ENCODE assay signal across 9 cellular contexts in genomic region chr18:902179-902718, GRCh38. TPM values are rescaled to one million over a fixed set of nuclear protein-coding genes. Genes with fewer than 3 reads are reported as not detected.
DNase-seq lines count a peak whose midpoint lies in the region; FAIRE-seq and TF ChIP-seq lines count a peak whose summit lies in the region.
"Had no signal": no experiment of that assay in that cellular context is flagged by ENCODE, and none has a peak within 500 bp of the region (broad histone marks: within the 10 kb centered on the region; RNA-seq: fewer than 3 reads in every experiment).

No MANE protein-coding gene starts in this region.

- no peak for FAIRE-seq in kidney (lab: Jason Lieb, UNC)

- TF ChIP-seq CTCF in Calu3 (IDR thresholded peaks at IDR 0.05; ENCODE audit: unreplicated experiment) (no peak), kidney (IDR thresholded peaks at IDR 0.05; ENCODE audit: borderline replicate concordance, extremely low read depth, insufficient read depth) (peak; percentile 21)

- intact Hi-C loops in Calu3 (cut with micrococcal nuclease; ENCODE audit: unreplicated experiment), result loop anchor here (1.0 kb wide), 1 partner anchor 59 kb away; no protein-coding TSS in a partner anchor
- intact Hi-C loops in kidney (cut with DNase I), result no loop called here

- no peaks in the 10 kb centered on the region for H3K79me2 ChIP-seq in Karpas-422 (ENCODE audit: low read length)

- H3K4me1 ChIP-seq in Karpas-422 (ENCODE audit: low read length) (no peaks in the 10 kb centered on the region), kidney (ENCODE audit: control insufficient read depth in 1 of 2, insufficient read depth in 1 of 2, low read depth in 1 of 2, low read length in 2 of 2) (peaks cover 0 to 9% of the 10 kb centered on the region in 2 donors)

- POLR2A ChIA-PET in HEK293T (lab: Yijun Ruan, JAX), result no interaction called here

- H2AFZ ChIP-seq in Karpas-422 (ENCODE audit: low read length), result no peak overlapping the region

- no peaks in the 10 kb centered on the region for H3K9me2 ChIP-seq in Karpas-422 (replicated peaks; ENCODE audit: insufficient read depth, low read length)

- H3K27ac Mint-ChIP-seq in Calu3 (ENCODE audit: unreplicated experiment), result no peak overlapping the region
- H3K27ac Mint-ChIP-seq: activated naive CD8-positive, alpha-beta T cell treated with anti-CD3 and anti-CD28 coated beads, Interleukin-2, amount 50 U/mL, for 24 hours had no signal

- no peak overlapping the region for H3K4me3 Mint-ChIP-seq in Calu3 (ENCODE audit: low read depth, unreplicated experiment)
- H3K4me3 Mint-ChIP-seq: activated naive CD8-positive, alpha-beta T cell treated with anti-CD3 and anti-CD28 coated beads, Interleukin-2, amount 50 U/mL, for 24 hours had no signal

- H3K36me3 Mint-ChIP-seq in Calu3 (ENCODE audit: insufficient read depth, unreplicated experiment), result no peaks in the 10 kb centered on the region

- CTCF ChIA-PET in Calu3 (lab: Charles Lee) (interaction anchor here (0.7 kb wide), 1 partner anchor 209 kb away, joined by 3 read pairs; no protein-coding TSS in a partner anchor), HEK293T (lab: Yijun Ruan, JAX) (no interaction called here)

- H3K9ac ChIP-seq in Karpas-422 (ENCODE audit: low read length) (no peak overlapping the region), kidney (ENCODE audit: low read length in 2 of 2) (no peak overlapping the region)

- H3K4me2 ChIP-seq in Karpas-422 (ENCODE audit: low read depth, low read length, poor library complexity, severe bottlenecking), result no peak overlapping the region

- H3K27me3 ChIP-seq in Karpas-422 (ENCODE audit: low read length), result no peaks in the 10 kb centered on the region

- H3K9me3 ChIP-seq in Karpas-422 (ENCODE audit: low read length), result peaks cover 5% of the 10 kb centered on the region; the same call in 1 of the 2 replicates
- no peaks in the 10 kb centered on the region for H3K9me3 ChIP-seq in kidney (ENCODE audit: control insufficient read depth in 1 of 2, low read length in 2 of 2)

- in situ Hi-C loops in SK-MEL-5 (cut with HindIII; ENCODE audit: low pct_unique_long_range_greater_than_20kb, low sequenced_read_pairs), result no loop called here

- H3K4me3 ChIP-seq in Karpas-422 (ENCODE audit: low read length), result no peak overlapping the region
- H3K4me3 ChIP-seq in kidney (ENCODE audit: low read length in 2 of 2), result no peak overlapping the region

- BruUV-seq in Calu3 (replicated peaks; lab: Mats Ljungman, UMichigan), result no TSS peak

- peak; percentile 12 for DNase-seq in Calu3
- peak; percentile 40 for DNase-seq in Karpas-422
- DNase-seq in SK-MEL-5 (ENCODE audit: low read depth, low spot score), result peak; percentile 48
- DNase-seq in kidney, result no peak
- DNase-seq in HEK293T (ENCODE audit: extremely low spot score), result no peak
- DNase-seq in GM19240 (ENCODE audit: insufficient read length, low spot score), result no peak
- no peak for DNase-seq in NCI-H1694 (lab: John Stamatoyannopoulos, UW)
- no peak for DNase-seq in mucosa of gallbladder (ENCODE audit: low spot score)
- DNase-seq: activated naive CD8-positive, alpha-beta T cell treated with anti-CD3 and anti-CD28 coated beads, Interleukin-2, amount 50 U/mL, for 24 hours had no signal

- H4K20me1 ChIP-seq in Karpas-422 (ENCODE audit: insufficient read depth, low read depth, low read length), result no peaks in the 10 kb centered on the region

- no peaks in the 10 kb centered on the region for H3K4me1 Mint-ChIP-seq in Calu3 (ENCODE audit: low read depth, unreplicated experiment)

- H3K27ac ChIP-seq in Karpas-422 (ENCODE audit: low read length) (no peak overlapping the region), kidney (ENCODE audit: low read depth in 2 of 2, low read length in 2 of 2) (no peak overlapping the region)

- H3K36me3 ChIP-seq in Karpas-422 (ENCODE audit: insufficient read depth, low read length) (no peaks in the 10 kb centered on the region), kidney (ENCODE audit: control insufficient read depth in 1 of 2, insufficient read depth in 2 of 2, low read length in 2 of 2) (no peaks in the 10 kb centered on the region)

- peaks cover 2% of the 10 kb centered on the region for H3K9me3 Mint-ChIP-seq in Calu3 (ENCODE audit: low read depth, unreplicated experiment)
- H3K9me3 Mint-ChIP-seq: activated naive CD8-positive, alpha-beta T cell treated with anti-CD3 and anti-CD28 coated beads, Interleukin-2, amount 50 U/mL, for 24 hours had no signal

- peaks cover 81% of the 10 kb centered on the region for H3K27me3 Mint-ChIP-seq in Calu3 (ENCODE audit: unreplicated experiment)

TF ChIP-seq in HEK293T, 16 proteins besides CTCF, POLR2A, EP300 and RAD21:
- TF ChIP-seq NFRKB (IDR thresholded peaks at IDR 0.05) (no peak), ELF4 (IDR thresholded peaks at IDR 0.05) (no peak), SUZ12 (IDR thresholded peaks at IDR 0.05) (no peak), BHLHE40 (IDR thresholded peaks at IDR 0.05; ENCODE audit: borderline replicate concordance) (no peak)
TF ChIP-seq in HEK293T: peak in this region for 0.

RNA-seq across cellular contexts. Expression of gene ADCYAP1, which starts 2.4 kb away (rescaled TPM):
- total RNA-seq in Calu3 (2022) (not detected in 2 replicates), kidney (11.1 TPM), mucosa of gallbladder (1.1 TPM)
- not detected in 2 replicates for total RNA-seq in Karpas-422 (2014; rRNA removed; shearing (Covaris generic); ENCODE audit: low replicate concordance)
- total RNA-seq in SK-MEL-5 (2014; rRNA removed; shearing (Covaris generic)), result not detected in 2 replicates
- not detected in 2 replicates for polyA plus RNA-seq in SK-MEL-5 (2015; cell fraction: cytosol; rRNA removed)
- polyA plus RNA-seq in SK-MEL-5 (2015; cell fraction: nucleus; rRNA removed), result 0.11 and 0.15 TPM in 2 replicates
- 1.8 TPM for polyA plus RNA-seq in kidney (ENCODE audit: insufficient read depth, low read depth, low replicate concordance)

Comparison
In these comparisons a context has a peak if more than half of its experiments do, and no peak if none do; other contexts are left out.
1. DNase-seq: peak in Calu3 (single experiment), Karpas-422 (single experiment) and SK-MEL-5 (single experiment); none in kidney (single experiment), HEK293T (single experiment), GM19240 (single experiment), NCI-H1694 (single experiment) and mucosa of gallbladder (single experiment).